Comparison of ENCODE assay signal across 3 cellular contexts in genomic region chr21:38817371-38818335, GRCh38.
TF ChIP-seq lines count a peak whose summit lies in the region.

No MANE protein-coding gene starts in this region.

TF ChIP-seq in SK-N-SH treated with all-trans-retinoic acid at 6 μM for 48 hours, 23 proteins besides CTCF, POLR2A, EP300 and RAD21 (continued from another document):
- TF ChIP-seq, protein P1, sequence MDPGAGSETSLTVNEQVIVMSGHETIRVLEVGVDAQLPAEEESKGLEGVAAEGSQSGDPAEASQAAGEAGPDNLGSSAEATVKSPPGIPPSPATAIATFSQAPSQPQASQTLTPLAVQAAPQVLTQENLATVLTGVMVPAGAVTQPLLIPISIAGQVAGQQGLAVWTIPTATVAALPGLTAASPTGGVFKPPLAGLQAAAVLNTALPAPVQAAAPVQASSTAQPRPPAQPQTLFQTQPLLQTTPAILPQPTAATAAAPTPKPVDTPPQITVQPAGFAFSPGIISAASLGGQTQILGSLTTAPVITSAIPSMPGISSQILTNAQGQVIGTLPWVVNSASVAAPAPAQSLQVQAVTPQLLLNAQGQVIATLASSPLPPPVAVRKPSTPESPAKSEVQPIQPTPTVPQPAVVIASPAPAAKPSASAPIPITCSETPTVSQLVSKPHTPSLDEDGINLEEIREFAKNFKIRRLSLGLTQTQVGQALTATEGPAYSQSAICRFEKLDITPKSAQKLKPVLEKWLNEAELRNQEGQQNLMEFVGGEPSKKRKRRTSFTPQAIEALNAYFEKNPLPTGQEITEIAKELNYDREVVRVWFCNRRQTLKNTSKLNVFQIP (CRISPR knock-in tag; IDR thresholded peaks at IDR 0.05; ENCODE audit: borderline replicate concordance, low read depth), result no peak
- no peak for TF ChIP-seq TCF4 (CRISPR knock-in tag; IDR thresholded peaks at IDR 0.05; ENCODE audit: borderline replicate concordance)

TF ChIP-seq in SK-N-SH, 30 proteins besides CTCF, POLR2A, EP300 and RAD21 (continued from another document):
- TF ChIP-seq, protein P2, sequence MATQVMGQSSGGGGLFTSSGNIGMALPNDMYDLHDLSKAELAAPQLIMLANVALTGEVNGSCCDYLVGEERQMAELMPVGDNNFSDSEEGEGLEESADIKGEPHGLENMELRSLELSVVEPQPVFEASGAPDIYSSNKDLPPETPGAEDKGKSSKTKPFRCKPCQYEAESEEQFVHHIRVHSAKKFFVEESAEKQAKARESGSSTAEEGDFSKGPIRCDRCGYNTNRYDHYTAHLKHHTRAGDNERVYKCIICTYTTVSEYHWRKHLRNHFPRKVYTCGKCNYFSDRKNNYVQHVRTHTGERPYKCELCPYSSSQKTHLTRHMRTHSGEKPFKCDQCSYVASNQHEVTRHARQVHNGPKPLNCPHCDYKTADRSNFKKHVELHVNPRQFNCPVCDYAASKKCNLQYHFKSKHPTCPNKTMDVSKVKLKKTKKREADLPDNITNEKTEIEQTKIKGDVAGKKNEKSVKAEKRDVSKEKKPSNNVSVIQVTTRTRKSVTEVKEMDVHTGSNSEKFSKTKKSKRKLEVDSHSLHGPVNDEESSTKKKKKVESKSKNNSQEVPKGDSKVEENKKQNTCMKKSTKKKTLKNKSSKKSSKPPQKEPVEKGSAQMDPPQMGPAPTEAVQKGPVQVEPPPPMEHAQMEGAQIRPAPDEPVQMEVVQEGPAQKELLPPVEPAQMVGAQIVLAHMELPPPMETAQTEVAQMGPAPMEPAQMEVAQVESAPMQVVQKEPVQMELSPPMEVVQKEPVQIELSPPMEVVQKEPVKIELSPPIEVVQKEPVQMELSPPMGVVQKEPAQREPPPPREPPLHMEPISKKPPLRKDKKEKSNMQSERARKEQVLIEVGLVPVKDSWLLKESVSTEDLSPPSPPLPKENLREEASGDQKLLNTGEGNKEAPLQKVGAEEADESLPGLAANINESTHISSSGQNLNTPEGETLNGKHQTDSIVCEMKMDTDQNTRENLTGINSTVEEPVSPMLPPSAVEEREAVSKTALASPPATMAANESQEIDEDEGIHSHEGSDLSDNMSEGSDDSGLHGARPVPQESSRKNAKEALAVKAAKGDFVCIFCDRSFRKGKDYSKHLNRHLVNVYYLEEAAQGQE (IDR thresholded peaks at IDR 0.05; ENCODE audit: low read depth, low read length), result no peak
- TF ChIP-seq ZBTB33 (IDR thresholded peaks at IDR 0.05; ENCODE audit: borderline replicate concordance, low read depth), result no peak
- TF ChIP-seq NFIC (IDR thresholded peaks at IDR 0.05; ENCODE audit: borderline replicate concordance), result no peak
- no peak for TF ChIP-seq IRF3 (IDR thresholded peaks at IDR 0.05; ENCODE audit: low read depth, low read length)
- TF ChIP-seq POLR2AphosphoS5 (IDR thresholded peaks at IDR 0.05; ENCODE audit: low read depth, low read length), result no peak
- no peak for TF ChIP-seq RCOR1 (IDR thresholded peaks at IDR 0.05; ENCODE audit: low read length)
- no peak for TF ChIP-seq GABPA (IDR thresholded peaks at IDR 0.05; ENCODE audit: low read depth)

TF ChIP-seq in endothelial cell of umbilical vein, 7 proteins besides CTCF, POLR2A, EP300 and RAD21 (continued from another document):
- no peak for TF ChIP-seq GATA2 (IDR thresholded peaks at IDR 0.05; ENCODE audit: insufficient read depth, insufficient read length, low read depth, low read length)
